ENCODE assay signal across 1 cellular context in the genomic region with DNA sequence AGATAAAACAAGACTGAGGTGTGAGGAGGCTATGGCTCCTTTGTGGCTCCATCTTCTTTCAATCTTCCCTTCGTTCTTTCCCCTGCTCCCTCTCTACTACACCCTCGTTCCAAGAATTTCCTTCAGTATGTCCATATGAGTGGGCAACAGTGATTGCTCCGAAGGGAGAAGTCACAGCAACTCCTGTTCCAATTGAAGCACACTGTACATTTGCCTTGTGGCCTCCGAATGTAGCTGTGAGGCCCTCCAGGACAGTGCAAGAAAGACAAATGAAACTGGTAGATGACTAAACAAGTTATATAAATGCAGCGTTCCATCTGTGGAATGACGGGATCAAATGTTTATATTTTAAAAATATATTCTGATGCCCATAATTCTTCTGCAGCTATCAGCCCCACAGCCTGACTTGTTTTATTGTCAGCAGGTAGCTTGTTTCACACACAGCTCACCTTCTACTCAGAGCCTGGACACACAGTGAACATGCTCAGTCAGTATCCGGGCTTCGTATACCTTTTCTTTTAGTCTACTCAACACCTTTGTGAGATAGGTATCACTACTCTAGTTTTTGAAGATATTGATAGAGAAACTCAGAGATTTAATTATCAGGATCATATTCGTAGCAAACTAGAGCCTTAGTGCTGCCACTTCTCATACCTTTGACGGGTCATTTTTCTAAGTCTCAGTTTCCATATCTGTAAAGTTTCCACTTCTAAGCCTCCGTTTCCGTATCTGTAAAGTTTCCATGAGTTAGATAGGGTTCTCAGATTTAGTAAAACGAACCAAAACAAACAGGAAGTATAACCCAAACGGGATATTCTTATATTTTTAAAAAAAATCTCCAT.
TF ChIP-seq lines count a peak whose summit lies in the region.

No MANE protein-coding gene starts in this region.

TF ChIP-seq in H1, 55 proteins besides CTCF, POLR2A, EP300 and RAD21 (continued from another document):
- TF ChIP-seq, protein P1, sequence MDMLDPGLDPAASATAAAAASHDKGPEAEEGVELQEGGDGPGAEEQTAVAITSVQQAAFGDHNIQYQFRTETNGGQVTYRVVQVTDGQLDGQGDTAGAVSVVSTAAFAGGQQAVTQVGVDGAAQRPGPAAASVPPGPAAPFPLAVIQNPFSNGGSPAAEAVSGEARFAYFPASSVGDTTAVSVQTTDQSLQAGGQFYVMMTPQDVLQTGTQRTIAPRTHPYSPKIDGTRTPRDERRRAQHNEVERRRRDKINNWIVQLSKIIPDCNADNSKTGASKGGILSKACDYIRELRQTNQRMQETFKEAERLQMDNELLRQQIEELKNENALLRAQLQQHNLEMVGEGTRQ (IDR thresholded peaks at IDR 0.05; ENCODE audit: low read length): no peak
- TF ChIP-seq YY1 (IDR thresholded peaks at IDR 0.05; ENCODE audit: low read depth, low read length) (no peak), HDAC2 (IDR thresholded peaks at IDR 0.05; ENCODE audit: borderline replicate concordance in 1 of 2, low read depth in 2 of 2, low read length in 2 of 2) (no peak), FOSL1 (IDR thresholded peaks at IDR 0.05; ENCODE audit: insufficient read depth, low read depth, low read length) (no peak), TCF12 (IDR thresholded peaks at IDR 0.05; ENCODE audit: low read depth, low read length) (no peak), BCL11A (IDR thresholded peaks at IDR 0.05; ENCODE audit: low read depth in 2 of 2, low read length in 2 of 2) (no peak), TAF7 (optimal IDR thresholded peaks at IDR 0.05; ENCODE audit: borderline replicate concordance, low read depth, low read length) (no peak), SIX5 (IDR thresholded peaks at IDR 0.05; ENCODE audit: low read depth, low read length) (no peak)
- TF ChIP-seq, protein P2, sequence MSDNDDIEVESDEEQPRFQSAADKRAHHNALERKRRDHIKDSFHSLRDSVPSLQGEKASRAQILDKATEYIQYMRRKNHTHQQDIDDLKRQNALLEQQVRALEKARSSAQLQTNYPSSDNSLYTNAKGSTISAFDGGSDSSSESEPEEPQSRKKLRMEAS (IDR thresholded peaks at IDR 0.05): no peak
- TF ChIP-seq, protein P3, sequence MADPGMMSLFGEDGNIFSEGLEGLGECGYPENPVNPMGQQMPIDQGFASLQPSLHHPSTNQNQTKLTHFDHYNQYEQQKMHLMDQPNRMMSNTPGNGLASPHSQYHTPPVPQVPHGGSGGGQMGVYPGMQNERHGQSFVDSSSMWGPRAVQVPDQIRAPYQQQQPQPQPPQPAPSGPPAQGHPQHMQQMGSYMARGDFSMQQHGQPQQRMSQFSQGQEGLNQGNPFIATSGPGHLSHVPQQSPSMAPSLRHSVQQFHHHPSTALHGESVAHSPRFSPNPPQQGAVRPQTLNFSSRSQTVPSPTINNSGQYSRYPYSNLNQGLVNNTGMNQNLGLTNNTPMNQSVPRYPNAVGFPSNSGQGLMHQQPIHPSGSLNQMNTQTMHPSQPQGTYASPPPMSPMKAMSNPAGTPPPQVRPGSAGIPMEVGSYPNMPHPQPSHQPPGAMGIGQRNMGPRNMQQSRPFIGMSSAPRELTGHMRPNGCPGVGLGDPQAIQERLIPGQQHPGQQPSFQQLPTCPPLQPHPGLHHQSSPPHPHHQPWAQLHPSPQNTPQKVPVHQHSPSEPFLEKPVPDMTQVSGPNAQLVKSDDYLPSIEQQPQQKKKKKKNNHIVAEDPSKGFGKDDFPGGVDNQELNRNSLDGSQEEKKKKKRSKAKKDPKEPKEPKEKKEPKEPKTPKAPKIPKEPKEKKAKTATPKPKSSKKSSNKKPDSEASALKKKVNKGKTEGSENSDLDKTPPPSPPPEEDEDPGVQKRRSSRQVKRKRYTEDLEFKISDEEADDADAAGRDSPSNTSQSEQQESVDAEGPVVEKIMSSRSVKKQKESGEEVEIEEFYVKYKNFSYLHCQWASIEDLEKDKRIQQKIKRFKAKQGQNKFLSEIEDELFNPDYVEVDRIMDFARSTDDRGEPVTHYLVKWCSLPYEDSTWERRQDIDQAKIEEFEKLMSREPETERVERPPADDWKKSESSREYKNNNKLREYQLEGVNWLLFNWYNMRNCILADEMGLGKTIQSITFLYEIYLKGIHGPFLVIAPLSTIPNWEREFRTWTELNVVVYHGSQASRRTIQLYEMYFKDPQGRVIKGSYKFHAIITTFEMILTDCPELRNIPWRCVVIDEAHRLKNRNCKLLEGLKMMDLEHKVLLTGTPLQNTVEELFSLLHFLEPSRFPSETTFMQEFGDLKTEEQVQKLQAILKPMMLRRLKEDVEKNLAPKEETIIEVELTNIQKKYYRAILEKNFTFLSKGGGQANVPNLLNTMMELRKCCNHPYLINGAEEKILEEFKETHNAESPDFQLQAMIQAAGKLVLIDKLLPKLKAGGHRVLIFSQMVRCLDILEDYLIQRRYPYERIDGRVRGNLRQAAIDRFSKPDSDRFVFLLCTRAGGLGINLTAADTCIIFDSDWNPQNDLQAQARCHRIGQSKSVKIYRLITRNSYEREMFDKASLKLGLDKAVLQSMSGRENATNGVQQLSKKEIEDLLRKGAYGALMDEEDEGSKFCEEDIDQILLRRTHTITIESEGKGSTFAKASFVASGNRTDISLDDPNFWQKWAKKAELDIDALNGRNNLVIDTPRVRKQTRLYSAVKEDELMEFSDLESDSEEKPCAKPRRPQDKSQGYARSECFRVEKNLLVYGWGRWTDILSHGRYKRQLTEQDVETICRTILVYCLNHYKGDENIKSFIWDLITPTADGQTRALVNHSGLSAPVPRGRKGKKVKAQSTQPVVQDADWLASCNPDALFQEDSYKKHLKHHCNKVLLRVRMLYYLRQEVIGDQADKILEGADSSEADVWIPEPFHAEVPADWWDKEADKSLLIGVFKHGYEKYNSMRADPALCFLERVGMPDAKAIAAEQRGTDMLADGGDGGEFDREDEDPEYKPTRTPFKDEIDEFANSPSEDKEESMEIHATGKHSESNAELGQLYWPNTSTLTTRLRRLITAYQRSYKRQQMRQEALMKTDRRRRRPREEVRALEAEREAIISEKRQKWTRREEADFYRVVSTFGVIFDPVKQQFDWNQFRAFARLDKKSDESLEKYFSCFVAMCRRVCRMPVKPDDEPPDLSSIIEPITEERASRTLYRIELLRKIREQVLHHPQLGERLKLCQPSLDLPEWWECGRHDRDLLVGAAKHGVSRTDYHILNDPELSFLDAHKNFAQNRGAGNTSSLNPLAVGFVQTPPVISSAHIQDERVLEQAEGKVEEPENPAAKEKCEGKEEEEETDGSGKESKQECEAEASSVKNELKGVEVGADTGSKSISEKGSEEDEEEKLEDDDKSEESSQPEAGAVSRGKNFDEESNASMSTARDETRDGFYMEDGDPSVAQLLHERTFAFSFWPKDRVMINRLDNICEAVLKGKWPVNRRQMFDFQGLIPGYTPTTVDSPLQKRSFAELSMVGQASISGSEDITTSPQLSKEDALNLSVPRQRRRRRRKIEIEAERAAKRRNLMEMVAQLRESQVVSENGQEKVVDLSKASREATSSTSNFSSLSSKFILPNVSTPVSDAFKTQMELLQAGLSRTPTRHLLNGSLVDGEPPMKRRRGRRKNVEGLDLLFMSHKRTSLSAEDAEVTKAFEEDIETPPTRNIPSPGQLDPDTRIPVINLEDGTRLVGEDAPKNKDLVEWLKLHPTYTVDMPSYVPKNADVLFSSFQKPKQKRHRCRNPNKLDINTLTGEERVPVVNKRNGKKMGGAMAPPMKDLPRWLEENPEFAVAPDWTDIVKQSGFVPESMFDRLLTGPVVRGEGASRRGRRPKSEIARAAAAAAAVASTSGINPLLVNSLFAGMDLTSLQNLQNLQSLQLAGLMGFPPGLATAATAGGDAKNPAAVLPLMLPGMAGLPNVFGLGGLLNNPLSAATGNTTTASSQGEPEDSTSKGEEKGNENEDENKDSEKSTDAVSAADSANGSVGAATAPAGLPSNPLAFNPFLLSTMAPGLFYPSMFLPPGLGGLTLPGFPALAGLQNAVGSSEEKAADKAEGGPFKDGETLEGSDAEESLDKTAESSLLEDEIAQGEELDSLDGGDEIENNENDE (IDR thresholded peaks at IDR 0.05; ENCODE audit: insufficient replicate concordance, low read length): no peak
